ENCODE assay signal across 21 cellular contexts in the genomic region with DNA sequence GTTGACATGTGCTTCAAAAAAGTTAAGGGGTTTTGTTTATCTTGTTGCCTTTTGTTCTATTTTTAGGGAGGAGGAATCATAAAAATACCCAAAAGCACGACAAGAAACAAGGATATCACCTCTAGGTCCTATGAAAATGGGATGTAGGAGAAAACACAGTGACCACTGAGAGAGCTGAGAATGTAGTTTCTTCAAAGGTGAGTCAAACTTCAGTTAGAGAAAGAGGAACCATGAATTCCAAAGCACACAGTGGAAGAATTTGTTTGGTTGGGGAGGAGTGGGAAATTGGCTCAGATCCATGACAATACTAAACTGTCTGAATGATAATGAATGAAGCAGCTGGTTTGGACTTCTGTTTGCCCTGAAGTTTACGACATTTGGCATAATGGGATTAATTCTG. TPM values are rescaled to one million over a fixed set of nuclear protein-coding genes. Genes with fewer than 3 reads are reported as not detected.
A peak's percentile ranks its signal among the peaks of the same experiment; 100 is the strongest.
DNase-seq lines count a peak whose midpoint lies in the region; ATAC-seq, FAIRE-seq and TF ChIP-seq lines count a peak whose summit lies in the region.
"Had no signal": no experiment of that assay in that cellular context is flagged by ENCODE, and none has a peak within 500 bp of the region (broad histone marks: within the 10 kb centered on the region; RNA-seq: fewer than 3 reads in every experiment).

No MANE protein-coding gene starts in this region.

- DNase-seq in GM18507 (ENCODE audit: extremely low spot score, insufficient read length, low read depth) (no peak), HT-29 (ENCODE audit: low spot score) (peak; percentile 35), RPMI8226 (peak; percentile 7), kidney glomerular epithelial cell (lab: John Stamatoyannopoulos, UW) (peak; percentile 13), spleen (no peak), superior temporal gyrus (ENCODE audit: extremely low spot score) (no peak)
- no peak for DNase-seq in stimulated activated CD8-positive, alpha-beta memory T cell treated with anti-CD3 and anti-CD28 coated beads, Interleukin-4, amount 100 ng/mL, for 48 hours
- DNase-seq: activated CD4-positive, alpha-beta T cell treated with anti-CD3 and anti-CD28 coated beads, Interleukin-2, amount 10 ng/mL, durations not matched to agents 7 days and 5 days; effector CD8-positive, alpha-beta T cell; hypothalamus; IMR-90; left cardiac atrium; NCI-H1105; NCI-H2171; NK-92 treated with Interleukin-12 subunit alpha and Interleukin-12 subunit beta, amount 100 ng/mL, for 24 hours; Right ventricle myocardium superior had no signal

- no peaks in the 10 kb centered on the region for H3K27me3 ChIP-seq in spleen (replicated peaks in 1 of 7)
- H3K27me3 ChIP-seq: suprapubic skin had no signal

- peaks cover 0 to 15% (median 0%) of the 10 kb centered on the region in 6 donors for H3K4me1 ChIP-seq in spleen

- no peak for TF ChIP-seq CTCF in spleen (IDR thresholded peaks at IDR 0.05 in 8 of 11, conservative IDR thresholded peaks at IDR 0.05 in 3 of 11)

- H3K9me3 ChIP-seq in spleen, result no peaks in the 10 kb centered on the region
- H3K9me3 ChIP-seq: suprapubic skin had no signal

- TF ChIP-seq POLR2A in spleen (IDR thresholded peaks at IDR 0.05), result no peak

- intact Hi-C loops in spleen (cut with DNase I; ENCODE audit: low total_unique reads), result no loop called here

- no peak overlapping the region for H3K4me3 ChIP-seq in spleen
- H3K4me3 ChIP-seq: suprapubic skin had no signal

- ATAC-seq in GM21723 (IDR thresholded peaks at IDR 0.05; ENCODE audit: unreplicated experiment), result no peak
- ATAC-seq: HCT116, left cardiac atrium, sciatic nerve had no signal

- FAIRE-seq in GM18507 (lab: Jason Lieb, UNC), result peak; percentile 39
- FAIRE-seq: GM12892 had no signal

- WGBS in spleen, 5 donors, result 53 to 64% (median 59%) methylated on average over 2 of the region's 2 CpGs

- no peaks in the 10 kb centered on the region for H3K36me3 ChIP-seq in spleen
- H3K36me3 ChIP-seq: suprapubic skin had no signal

- H3K27ac ChIP-seq in spleen, result no peak overlapping the region
- H3K27ac ChIP-seq: suprapubic skin had no signal

RNA-seq across cellular contexts. Expression of a gene that starts 19.1 kb away (rescaled TPM):
- 36.4 and 40.8 TPM in 2 replicates for total RNA-seq in HT-29 (2014; rRNA removed; shearing (Covaris generic))
- 100 to 1,000 TPM in 4 of 7 donors, 10 to 100 TPM in 3; 88.7 to 118 (median 101) TPM for total RNA-seq in spleen
- polyA plus RNA-seq in spleen, result 10 to 100 TPM; 14.2 to 16.1 (median 14.6) TPM

RNA-seq across cellular contexts. Expression of a gene that starts 31.7 kb away (rescaled TPM):
- total RNA-seq in HT-29 (2014; rRNA removed; shearing (Covaris generic)), result 41.5 and 44.6 TPM in 2 replicates
- total RNA-seq in spleen, result 100 to 1,000 TPM in 3 of 7 donors, 10 to 100 TPM in 4; 86.7 to 114 (median 99.2) TPM
- polyA plus RNA-seq in spleen, result 100 to 1,000 TPM in 1 of 3 donors, 10 to 100 TPM in 2; 94.8 to 104 (median 98.1) TPM

Comparison
In these comparisons a context has a peak if more than half of its experiments do, and no peak if none do; other contexts are left out.
1. DNase-seq: peak in HT-29 (single experiment), RPMI8226 (single experiment) and kidney glomerular epithelial cell (single experiment); none in GM18507 (single experiment), spleen (single experiment), superior temporal gyrus (single experiment) and stimulated activated CD8-positive, alpha-beta memory T cell treated with anti-CD3 and anti-CD28 coated beads, Interleukin-4, amount 100 ng/mL, for 48 hours (single experiment).